In genomic region chr14:78254911-78255431, GRCh38 we compare ENCODE assay signal across 9 cellular contexts.
DNase-seq lines count a peak whose midpoint lies in the region; ATAC-seq lines count a peak whose summit lies in the region.
"Had no signal": no experiment of that assay in that cellular context is flagged by ENCODE, and none has a peak within 500 bp of the region (broad histone marks: within the 10 kb centered on the region; RNA-seq: fewer than 3 reads in every experiment).

No MANE protein-coding gene starts in this region.

- no peak for ATAC-seq in activated T-cell treated with anti-CD3 and anti-CD28 coated beads, Interleukin-2, amount 50 U/mL, for 4 hours
- ATAC-seq in activated T-helper 17 cell treated with anti-CD3 and anti-CD28 coated beads, Interleukin-2, amount 50 U/mL, for 72 hours (replicated peaks), result peak; percentile 25
- ATAC-seq in HG03460 (IDR thresholded peaks at IDR 0.05; ENCODE audit: unreplicated experiment) (no peak), left lobe of liver (no peak), GM21390 (IDR thresholded peaks at IDR 0.05; ENCODE audit: unreplicated experiment) (no peak)
- ATAC-seq: CD8-positive, alpha-beta T cell had no signal

- no peaks in the 10 kb centered on the region for H3K36me3 Mint-ChIP-seq in activated T-cell treated with anti-CD3 and anti-CD28 coated beads, Interleukin-2, amount 50 U/mL, for 4 hours (ENCODE audit: insufficient read depth)
- no peaks in the 10 kb centered on the region for H3K36me3 Mint-ChIP-seq in activated T-helper 17 cell treated with anti-CD3 and anti-CD28 coated beads, Interleukin-2, amount 50 U/mL, for 72 hours (ENCODE audit: low read depth)
- H3K36me3 Mint-ChIP-seq: CD8-positive, alpha-beta T cell had no signal

- H3K27me3 Mint-ChIP-seq in activated T-cell treated with anti-CD3 and anti-CD28 coated beads, Interleukin-2, amount 50 U/mL, for 4 hours (ENCODE audit: low read depth), result peaks cover 3% of the 10 kb centered on the region
- peaks cover 5% of the 10 kb centered on the region for H3K27me3 Mint-ChIP-seq in activated T-helper 17 cell treated with anti-CD3 and anti-CD28 coated beads, Interleukin-2, amount 50 U/mL, for 72 hours

- peaks cover 2% of the 10 kb centered on the region for H3K4me1 Mint-ChIP-seq in activated T-cell treated with anti-CD3 and anti-CD28 coated beads, Interleukin-2, amount 50 U/mL, for 4 hours (ENCODE audit: low read depth)
- H3K4me1 Mint-ChIP-seq in activated T-helper 17 cell treated with anti-CD3 and anti-CD28 coated beads, Interleukin-2, amount 50 U/mL, for 72 hours, result no peaks in the 10 kb centered on the region

- H3K4me3 Mint-ChIP-seq in activated T-cell treated with anti-CD3 and anti-CD28 coated beads, Interleukin-2, amount 50 U/mL, for 4 hours, result no peak overlapping the region
- H3K4me3 Mint-ChIP-seq in activated T-helper 17 cell treated with anti-CD3 and anti-CD28 coated beads, Interleukin-2, amount 50 U/mL, for 72 hours, result no peak overlapping the region
- H3K4me3 Mint-ChIP-seq: CD8-positive, alpha-beta T cell had no signal

- H3K9me3 Mint-ChIP-seq in activated T-cell treated with anti-CD3 and anti-CD28 coated beads, Interleukin-2, amount 50 U/mL, for 4 hours, result no peaks in the 10 kb centered on the region
- H3K9me3 Mint-ChIP-seq in activated T-helper 17 cell treated with anti-CD3 and anti-CD28 coated beads, Interleukin-2, amount 50 U/mL, for 72 hours, result peaks cover 4% of the 10 kb centered on the region
- H3K9me3 Mint-ChIP-seq: CD8-positive, alpha-beta T cell had no signal

- DNase-seq in activated T-cell treated with anti-CD3 and anti-CD28 coated beads for 48 hours (ENCODE audit: low read depth) (peak; percentile 50), NCI-H2029 (lab: John Stamatoyannopoulos, UW) (peak; percentile 65), left lobe of liver (ENCODE audit: low spot score) (no peak)
- DNase-seq in activated T-cell treated with anti-CD3 and anti-CD28 coated beads, Interleukin-2, amount 50 U/mL, for 4 hours, result no peak
- peak; percentile 21 to 48 for DNase-seq in stimulated activated CD8-positive, alpha-beta memory T cell treated with anti-CD3 and anti-CD28 coated beads, Interleukin-7, amount 100 ng/mL, for 48 hours (ENCODE audit: extremely low read depth in 1 of 2, low read depth in 1 of 2)
- DNase-seq: CD8-positive, alpha-beta T cell had no signal

- H3K27ac Mint-ChIP-seq in activated T-helper 17 cell treated with anti-CD3 and anti-CD28 coated beads, Interleukin-2, amount 50 U/mL, for 72 hours, result no peak overlapping the region
- H3K27ac Mint-ChIP-seq: CD8-positive, alpha-beta T cell had no signal

Comparison
In these comparisons a context has a peak if more than half of its experiments do, and no peak if none do; other contexts are left out.
1. DNase-seq: peak in activated T-cell treated with anti-CD3 and anti-CD28 coated beads for 48 hours (single experiment), NCI-H2029 (single experiment) and stimulated activated CD8-positive, alpha-beta memory T cell treated with anti-CD3 and anti-CD28 coated beads, Interleukin-7, amount 100 ng/mL, for 48 hours (2 of 2); none in activated T-cell treated with anti-CD3 and anti-CD28 coated beads, Interleukin-2, amount 50 U/mL, for 4 hours (single experiment) and left lobe of liver (single experiment).